Comparison of ENCODE assay signal across 10 cellular contexts in the genomic region with DNA sequence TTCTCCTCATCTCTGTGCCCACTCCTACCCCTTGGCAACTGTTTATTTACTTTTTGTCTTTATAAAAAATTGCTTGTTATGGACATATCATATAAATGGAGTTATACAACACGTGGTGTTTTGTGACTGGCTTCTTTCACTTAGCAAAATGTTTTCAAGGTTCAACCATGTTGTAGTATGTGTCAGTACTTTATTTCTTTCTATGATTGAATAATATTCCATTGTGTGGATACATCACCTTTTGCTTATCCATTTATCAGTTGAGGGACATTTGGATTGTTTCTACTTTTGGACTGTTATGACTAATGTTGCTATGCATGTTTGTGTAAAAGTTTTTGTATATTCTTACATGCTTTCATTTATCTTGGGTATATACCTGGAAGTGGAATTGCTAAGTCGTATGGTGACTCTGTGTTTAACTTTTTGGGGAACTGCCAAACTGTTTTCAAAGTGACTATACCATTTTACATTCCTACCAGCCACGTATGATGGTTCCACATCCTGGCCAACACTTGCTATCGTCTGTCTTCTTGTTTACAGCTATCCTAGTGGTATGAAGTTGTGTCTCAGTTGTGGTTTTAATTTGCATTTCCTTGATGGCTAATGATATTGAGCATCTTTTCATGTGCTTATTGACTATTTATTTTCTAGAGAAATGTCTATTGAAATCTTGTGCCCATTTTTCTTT.
DNase-seq lines count a peak whose midpoint lies in the region; ATAC-seq, FAIRE-seq and TF ChIP-seq lines count a peak whose summit lies in the region.
"Had no signal": no experiment of that assay in that cellular context is flagged by ENCODE, and none has a peak within 500 bp of the region (broad histone marks: within the 10 kb centered on the region; RNA-seq: fewer than 3 reads in every experiment).

No MANE protein-coding gene starts in this region.

- intact Hi-C loops in left cardiac atrium (cut with DNase I) = no loop called here

- H3K36me3 Mint-ChIP-seq in nephron progenitor cell (ENCODE audit: low read depth) = no peaks in the 10 kb centered on the region
- H3K36me3 Mint-ChIP-seq: naive B cell had no signal

- TF ChIP-seq CTCF in fibroblast of pulmonary artery (IDR thresholded peaks at IDR 0.05; ENCODE audit: low read length, missing control alignments) = no peak
- TF ChIP-seq CTCF in nephron progenitor cell (IDR thresholded peaks at IDR 0.05) = no peak

- H3K27ac Mint-ChIP-seq in nephron progenitor cell = no peak overlapping the region
- H3K27ac Mint-ChIP-seq: naive B cell had no signal

- H3K4me3 Mint-ChIP-seq in nephron progenitor cell = no peak overlapping the region
- H3K4me3 Mint-ChIP-seq: naive B cell had no signal

- H3K4me3 ChIP-seq in fibroblast of pulmonary artery (replicated peaks; ENCODE audit: low read depth, low read length) = no peak overlapping the region

- ATAC-seq in GM21447 (IDR thresholded peaks at IDR 0.05; ENCODE audit: unreplicated experiment) = peak; percentile 69
- no peak for ATAC-seq in left cardiac atrium

- peak; percentile 59 for FAIRE-seq in GM18507 (lab: Jason Lieb, UNC)

- no peaks in the 10 kb centered on the region for H3K9me3 Mint-ChIP-seq in nephron progenitor cell
- H3K9me3 Mint-ChIP-seq: naive B cell had no signal

- peaks cover 40% of the 10 kb centered on the region for H3K4me1 Mint-ChIP-seq in nephron progenitor cell

- H3K27me3 Mint-ChIP-seq in nephron progenitor cell (ENCODE audit: low read depth, poor library complexity) = no peaks in the 10 kb centered on the region
- H3K27me3 Mint-ChIP-seq: naive B cell had no signal

- DNase-seq in GM18507 (ENCODE audit: extremely low spot score, insufficient read length, low read depth) = no peak
- DNase-seq in LHCN-M2 (ENCODE audit: low read depth) = peak; percentile 82
- DNase-seq in fibroblast of pulmonary artery (ENCODE audit: low read depth) = peak; percentile 60
- no peak for DNase-seq in NCI-H82 treated with DMSO at 0.1 percent for 48 hours (lab: John Stamatoyannopoulos, UW; ENCODE audit: unreplicated experiment)
- DNase-seq in nephron progenitor cell = no peak
- DNase-seq in left cardiac atrium = no peak
- DNase-seq in cerebellar cortex (ENCODE audit: low spot score) = no peak
- DNase-seq: naive B cell, NCI-H187 treated with DMSO at 0.1 percent for 48 hours had no signal

Comparison
In these comparisons a context has a peak if more than half of its experiments do, and no peak if none do; other contexts are left out.
1. DNase-seq: peak in LHCN-M2 (single experiment) and fibroblast of pulmonary artery (single experiment); none in GM18507 (single experiment), NCI-H82 treated with DMSO at 0.1 percent for 48 hours (single experiment), nephron progenitor cell (single experiment), left cardiac atrium (single experiment) and cerebellar cortex (single experiment).